ENCODE assay signal across 5 cellular contexts in genomic region chr5:155960177-155960576, GRCh38.
"Had no signal": no experiment of that assay in that cellular context is flagged by ENCODE, and none has a peak within 500 bp of the region (broad histone marks: within the 10 kb centered on the region; RNA-seq: fewer than 3 reads in every experiment).

No MANE protein-coding gene starts in this region.

- H2AFZ ChIP-seq: GM23338 had no signal

- ATAC-seq: GM23338, HepG2 had no signal

- H3K4me3 ChIP-seq: GM23338 had no signal

- H3K4me2 ChIP-seq: GM23338 had no signal

- H3K27ac ChIP-seq: HL-60 had no signal

- DNase-seq: H9, HCEC 1CT had no signal
